ENCODE assay signal across 8 cellular contexts in the genomic region with DNA sequence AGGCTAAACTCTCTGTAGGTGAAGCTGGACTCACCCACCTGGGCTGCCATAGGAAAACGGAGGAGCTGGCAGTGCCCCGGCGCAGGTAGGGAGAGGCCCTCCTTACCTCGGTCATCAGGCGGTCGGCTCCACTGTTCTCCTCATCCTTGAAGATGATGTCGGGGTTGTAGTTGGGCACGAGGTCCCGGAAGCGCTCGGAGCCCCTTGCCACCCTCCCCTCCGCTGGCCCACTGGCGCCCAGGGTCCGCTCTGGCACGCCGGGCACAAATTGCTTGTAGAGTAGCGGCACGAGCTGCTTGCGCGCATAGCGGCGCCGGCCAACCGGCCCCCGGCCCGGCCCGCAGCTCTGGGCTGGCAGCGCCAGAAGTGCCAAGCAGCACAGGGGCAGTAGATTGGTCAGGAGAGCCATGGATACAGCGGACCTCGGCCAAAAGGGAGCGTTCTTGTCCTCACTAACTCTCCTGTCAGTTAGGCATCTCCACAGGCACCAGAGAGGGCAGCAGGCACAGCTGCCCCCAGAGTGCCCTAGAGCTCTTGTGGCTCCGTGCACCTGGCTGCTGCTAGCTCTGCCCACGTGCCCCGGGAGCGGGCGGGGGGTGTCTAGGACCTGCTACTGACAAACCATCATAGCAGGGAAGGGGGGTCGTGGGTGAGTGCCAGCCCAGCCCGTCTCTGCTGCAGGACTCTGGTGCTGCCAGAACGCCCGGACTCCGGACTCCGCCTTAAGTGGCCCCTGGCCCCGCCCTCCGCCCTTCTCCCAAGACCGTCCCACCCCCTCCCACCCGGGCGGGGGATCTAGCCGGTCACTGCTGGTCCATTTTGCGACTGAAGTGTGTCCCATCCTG. TPM values are rescaled to one million over a fixed set of nuclear protein-coding genes. Genes with fewer than 3 reads are reported as not detected.
DNase-seq lines count a peak whose midpoint lies in the region; ATAC-seq and TF ChIP-seq lines count a peak whose summit lies in the region.

DHH (minus strand) TSS at position 698 of the 845 bp plus-strand sequence; CDS start at position 409, 289 bp downstream.

- no peak within 1 kb of the TSS for H3K23ac ChIP-seq in trophoblast cell (ENCODE audit: low read length)

- H3K27me3 ChIP-seq in esophagus squamous epithelium (peaks cover 21 to 58% (median 30%) of the 10 kb centered on the region in 4 donors), trophoblast cell (ENCODE audit: insufficient read depth, low read length) (peaks cover 59% of the 10 kb centered on the region)

- no peak within 1 kb of the TSS for H3K14ac ChIP-seq in trophoblast cell (ENCODE audit: low read length)

- H3K4me3 ChIP-seq in esophagus squamous epithelium: peak within 1 kb of the TSS in 3 of 4 donors; percentile 27 to 59 (median 32)
- no peak within 1 kb of the TSS for H3K4me3 ChIP-seq in trophoblast cell (ENCODE audit: low read depth, low read length)

- peak within 1 kb of the TSS; percentile 41 for H3K4me2 ChIP-seq in trophoblast cell (ENCODE audit: low read length)

- H4K91ac ChIP-seq in trophoblast cell (ENCODE audit: low read depth, low read length): peak within 1 kb of the TSS; percentile 18

- DNase-seq in GM03348 (ENCODE audit: low spot score) (peak; percentile 35), NCI-H748 (lab: John Stamatoyannopoulos, UW; ENCODE audit: unreplicated experiment) (peak; percentile 56), esophagus squamous epithelium (lab: John Stamatoyannopoulos, UW) (no peak), trophoblast cell (peak in 1 of 2 donors; percentile 36)
- DNase-seq in stimulated activated CD4-positive, alpha-beta T cell treated with anti-CD3 and anti-CD28 coated beads, Interleukin-4, amount 100 ng/mL, for 24 hours: no peak

- H3K9me3 ChIP-seq in esophagus squamous epithelium (no peaks in the 10 kb centered on the region), trophoblast cell (ENCODE audit: insufficient read depth, low read depth, low read length) (peaks cover 6% of the 10 kb centered on the region)

- H2BK5ac ChIP-seq in trophoblast cell (ENCODE audit: low read depth, low read length, poor library complexity): no peak within 1 kb of the TSS

- H3K27ac ChIP-seq in esophagus squamous epithelium: peak within 1 kb of the TSS in 2 of 4 donors; percentile 5 to 14
- H3K27ac ChIP-seq in trophoblast cell (ENCODE audit: low read depth, low read length): no peak within 1 kb of the TSS

- H4K8ac ChIP-seq in trophoblast cell (ENCODE audit: low read depth, low read length): no peak within 1 kb of the TSS

- H3K4me1 ChIP-seq in esophagus squamous epithelium (peaks cover 40 to 57% (median 51%) of the 10 kb centered on the region in 3 donors), trophoblast cell (ENCODE audit: control insufficient read depth in 1 of 2, insufficient read depth in 2 of 2, low read length in 2 of 2) (peaks cover 12 to 29% of the 10 kb centered on the region in 2 experiments)

- H4K12ac ChIP-seq in trophoblast cell (ENCODE audit: low read depth, low read length): no peak within 1 kb of the TSS

- no peaks in the 10 kb centered on the region for H3K79me1 ChIP-seq in trophoblast cell (ENCODE audit: low read length)

- H3K36me3 ChIP-seq in esophagus squamous epithelium (peaks cover 5 to 35% (median 8%) of the 10 kb centered on the region in 3 donors), trophoblast cell (ENCODE audit: control insufficient read depth in 1 of 2, insufficient read depth in 2 of 2, low read length in 2 of 2) (peaks cover 21 to 23% of the 10 kb centered on the region in 2 experiments)

- no peak for TF ChIP-seq CTCF in esophagus squamous epithelium (IDR thresholded peaks at IDR 0.05)

- no peak within 1 kb of the TSS for H3K9ac ChIP-seq in trophoblast cell (ENCODE audit: low read length)

- TF ChIP-seq POLR2A in esophagus squamous epithelium (IDR thresholded peaks at IDR 0.05): no peak

- intact Hi-C loops in esophagus squamous epithelium (cut with DNase I): loop anchor here (10.0 kb wide), 1 partner anchor 140 kb away; no protein-coding TSS in a partner anchor

- no peak within 1 kb of the TSS for H2BK12ac ChIP-seq in trophoblast cell (ENCODE audit: low read length)

- no peak within 1 kb of the TSS for H3K18ac ChIP-seq in trophoblast cell (ENCODE audit: low read length)

- no peak within 1 kb of the TSS for H2BK120ac ChIP-seq in trophoblast cell (ENCODE audit: insufficient read depth, low read length, poor library complexity)

- WGBS in esophagus squamous epithelium, 2 donors: 0% methylated on average over 4 of the region's 49 CpGs; no CpG with 5 or more reads in 1 of the 2 donors
- no CpG with 5 or more reads among the region's 49 CpGs for WGBS in trophoblast cell (ENCODE audit: extremely low coverage, insufficient coverage, insufficient read length)

- no peak for ATAC-seq in HG02588 (IDR thresholded peaks at IDR 0.05; ENCODE audit: unreplicated experiment)
- no peak for ATAC-seq in HG02970 (IDR thresholded peaks at IDR 0.05; ENCODE audit: low FRiP score, unreplicated experiment)
- ATAC-seq in HG02759 (IDR thresholded peaks at IDR 0.05; ENCODE audit: unreplicated experiment): no peak

- H2AK5ac ChIP-seq in trophoblast cell (ENCODE audit: low read length): no peak within 1 kb of the TSS

- H2AFZ ChIP-seq in trophoblast cell (ENCODE audit: insufficient read depth, low read length, poor library complexity): no peak within 1 kb of the TSS

- H3K4ac ChIP-seq in trophoblast cell (ENCODE audit: low read depth, low read length): no peak within 1 kb of the TSS

- H3K79me2 ChIP-seq in trophoblast cell (ENCODE audit: control insufficient read depth, insufficient read depth, low read length, poor library complexity): no peaks in the 10 kb centered on the region

RNA-seq across cellular contexts. Expression of gene DHH, which starts in this region (rescaled TPM):
- total RNA-seq in esophagus squamous epithelium: under 1 TPM in 3 of 4 donors, not detected in 1; 0.19 to 0.31 (median 0.21) TPM
- polyA plus RNA-seq in trophoblast cell (2013): 0.11 and 0.12 TPM in 2 replicates

Comparison
In these comparisons a context has a peak if more than half of its experiments do, and no peak if none do; other contexts are left out.
1. DNase-seq: peak in GM03348 (single experiment) and NCI-H748 (single experiment); none in esophagus squamous epithelium (single experiment) and stimulated activated CD4-positive, alpha-beta T cell treated with anti-CD3 and anti-CD28 coated beads, Interleukin-4, amount 100 ng/mL, for 24 hours (single experiment).